16 cellular contexts compared by ENCODE assay signal in genomic region chr21:29053656-29054055, GRCh38. TPM values are rescaled to one million over a fixed set of nuclear protein-coding genes. Genes with fewer than 3 reads are reported as not detected.
A peak's percentile ranks its signal among the peaks of the same experiment; 100 is the strongest.
DNase-seq lines count a peak whose midpoint lies in the region; ATAC-seq and TF ChIP-seq lines count a peak whose summit lies in the region.
"Had no signal": no experiment of that assay in that cellular context is flagged by ENCODE, and none has a peak within 500 bp of the region (broad histone marks: within the 10 kb centered on the region; RNA-seq: fewer than 3 reads in every experiment).

No MANE protein-coding gene starts in this region.

- H4K20me1 ChIP-seq in DND-41 (ENCODE audit: insufficient read depth, low read length): peaks cover 7% of the 10 kb centered on the region; the same call in 1 of the 2 replicates

- no peak overlapping the region for H2AFZ ChIP-seq in DND-41 (ENCODE audit: low read depth, low read length)

- H3K9ac ChIP-seq in DND-41 (ENCODE audit: low read depth, low read length): no peak overlapping the region

- CTCF ChIA-PET in A673 (lab: Charles Lee): no interaction called here
- CTCF ChIA-PET in WTC11 (lab: Charles Lee): no interaction called here

- no peak overlapping the region for H3K4me3 Mint-ChIP-seq in WTC11
- no peak overlapping the region for H3K4me3 Mint-ChIP-seq in glutamatergic neuron (ENCODE audit: unreplicated experiment)
- no peak overlapping the region for H3K4me3 Mint-ChIP-seq in natural killer cell
- H3K4me3 Mint-ChIP-seq: activated T-cell treated with anti-CD3 and anti-CD28 coated beads, Interleukin-2, amount 50 U/mL, for 72 hours had no signal

- H3K36me3 ChIP-seq in A673 (ENCODE audit: insufficient read depth, low read length, poor library complexity, severe bottlenecking) (peaks cover 75% of the 10 kb centered on the region), DND-41 (ENCODE audit: insufficient read depth, low read length) (peaks cover 94% of the 10 kb centered on the region)

- H3K4me1 Mint-ChIP-seq in WTC11 (no peaks in the 10 kb centered on the region), glutamatergic neuron (ENCODE audit: low read depth, unreplicated experiment) (no peaks in the 10 kb centered on the region), natural killer cell (no peaks in the 10 kb centered on the region)

- H3K27ac ChIP-seq in A673 (ENCODE audit: low read depth, low read length, poor library complexity, severe bottlenecking): peak overlapping the region; percentile 11
- H3K27ac ChIP-seq in DND-41 (ENCODE audit: low read length): no peak overlapping the region
- H3K27ac ChIP-seq: foreskin keratinocyte, VCaP had no signal

- H3K9me3 ChIP-seq in A673 (ENCODE audit: low read depth, low read length, poor library complexity, severe bottlenecking) (no peaks in the 10 kb centered on the region), DND-41 (ENCODE audit: insufficient read depth, low read length, severe bottlenecking) (no peaks in the 10 kb centered on the region)

- peaks cover 4% of the 10 kb centered on the region; the same call in 1 of the 2 replicates for H3K79me2 ChIP-seq in DND-41 (ENCODE audit: insufficient read depth, low read length)

- intact Hi-C loops in A673 (cut with micrococcal nuclease; ENCODE audit: unreplicated experiment) (no loop called here), natural killer cell (cut with micrococcal nuclease) (no loop called here)

- H3K9me3 Mint-ChIP-seq in WTC11 (no peaks in the 10 kb centered on the region), glutamatergic neuron (ENCODE audit: unreplicated experiment) (no peaks in the 10 kb centered on the region), natural killer cell (no peaks in the 10 kb centered on the region)
- H3K9me3 Mint-ChIP-seq: activated T-cell treated with anti-CD3 and anti-CD28 coated beads, Interleukin-2, amount 50 U/mL, for 72 hours had no signal

- H3K27me3 Mint-ChIP-seq in WTC11 (ENCODE audit: low read depth) (no peaks in the 10 kb centered on the region), glutamatergic neuron (ENCODE audit: unreplicated experiment) (no peaks in the 10 kb centered on the region), natural killer cell (ENCODE audit: low read depth in 2 of 2) (no peaks in the 10 kb centered on the region)

- TF ChIP-seq CTCF in A673 (conservative IDR thresholded peaks at IDR 0.05; ENCODE audit: low read depth, low read length): no peak
- no peak for TF ChIP-seq CTCF in DND-41 (IDR thresholded peaks at IDR 0.05; ENCODE audit: borderline replicate concordance, extremely low read depth, low read length, poor library complexity, severe bottlenecking)
- TF ChIP-seq CTCF in WTC11 (IDR thresholded peaks at IDR 0.05): no peak
- no peak for TF ChIP-seq CTCF in glutamatergic neuron (IDR thresholded peaks at IDR 0.05; ENCODE audit: partially characterized antibody, unreplicated experiment)
- TF ChIP-seq CTCF in natural killer cell (IDR thresholded peaks at IDR 0.05): no peak

- DNase-seq in A673 (ENCODE audit: low spot score): no peak
- no peak for DNase-seq in DND-41
- no peak for DNase-seq in WTC11 (ENCODE audit: low spot score)
- DNase-seq in glutamatergic neuron: no peak
- no peak for DNase-seq in SHP77 (lab: John Stamatoyannopoulos, UW)
- no peak for DNase-seq in T1000 (lab: John Stamatoyannopoulos, UW)
- no peak for DNase-seq in natural killer cell
- DNase-seq in SIG-M5 (lab: John Stamatoyannopoulos, UW): no peak
- DNase-seq: activated T-cell treated with anti-CD3 and anti-CD28 coated beads, Interleukin-2, amount 50 U/mL, for 72 hours; foreskin keratinocyte; KG1; NCI-H2171; NCI-H774; substantia nigra had no signal

- no peak overlapping the region for H3K4me3 ChIP-seq in A673 (ENCODE audit: low read depth, low read length, poor library complexity, severe bottlenecking)
- no peak overlapping the region for H3K4me3 ChIP-seq in DND-41 (ENCODE audit: low read depth in 1 of 2, low read length in 2 of 2)

- H3K27me3 ChIP-seq in A673 (replicated peaks; ENCODE audit: insufficient read depth, low read depth, low read length, poor library complexity): no peaks in the 10 kb centered on the region
- H3K27me3 ChIP-seq in DND-41 (ENCODE audit: insufficient read depth, low read length, poor library complexity): no peaks in the 10 kb centered on the region
- H3K27me3 ChIP-seq: foreskin keratinocyte had no signal

- H3K36me3 Mint-ChIP-seq in WTC11 (peaks cover 37% of the 10 kb centered on the region), glutamatergic neuron (ENCODE audit: unreplicated experiment) (no peaks in the 10 kb centered on the region), natural killer cell (no peaks in the 10 kb centered on the region)

- H3K4me1 ChIP-seq in A673 (ENCODE audit: insufficient read depth, low read length, poor library complexity, severe bottlenecking) (no peaks in the 10 kb centered on the region), DND-41 (ENCODE audit: insufficient read depth, low read length) (no peaks in the 10 kb centered on the region)
- H3K4me1 ChIP-seq: foreskin keratinocyte had no signal

- ATAC-seq in DND-41 (ENCODE audit: insufficient read depth, low read depth): peak; percentile 13; the same call in 1 of the 3 replicates
- ATAC-seq in WTC11: no peak
- ATAC-seq in natural killer cell: no peak
- ATAC-seq: foreskin keratinocyte, left lobe of liver had no signal

- H3K27ac Mint-ChIP-seq in WTC11 (0 out of 2 replicates have a peak overlapping the region, but pooled peaks have one; percentile 33), glutamatergic neuron (ENCODE audit: unreplicated experiment) (peak overlapping the region; percentile 6), natural killer cell (no peak overlapping the region)
- H3K27ac Mint-ChIP-seq: activated T-cell treated with anti-CD3 and anti-CD28 coated beads, Interleukin-2, amount 50 U/mL, for 72 hours had no signal

- H3K4me2 ChIP-seq in DND-41 (ENCODE audit: insufficient read depth, low read length): no peak overlapping the region

- POLR2A ChIA-PET in A673 (lab: Charles Lee; ENCODE audit: low non-redundant PET): no interaction called here
- POLR2A ChIA-PET in WTC11 (lab: Charles Lee): no interaction called here

- TSS peak; percentile 7 for BruUV-seq in A673 (replicated peaks; lab: Mats Ljungman, UMichigan)

TF ChIP-seq in WTC11, 78 proteins besides CTCF, POLR2A, EP300 and RAD21:
- TF ChIP-seq, protein P1, sequence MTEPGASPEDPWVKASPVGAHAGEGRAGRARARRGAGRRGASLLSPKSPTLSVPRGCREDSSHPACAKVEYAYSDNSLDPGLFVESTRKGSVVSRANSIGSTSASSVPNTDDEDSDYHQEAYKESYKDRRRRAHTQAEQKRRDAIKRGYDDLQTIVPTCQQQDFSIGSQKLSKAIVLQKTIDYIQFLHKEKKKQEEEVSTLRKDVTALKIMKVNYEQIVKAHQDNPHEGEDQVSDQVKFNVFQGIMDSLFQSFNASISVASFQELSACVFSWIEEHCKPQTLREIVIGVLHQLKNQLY (CRISPR knock-in tag; IDR thresholded peaks at IDR 0.05): no peak
- TF ChIP-seq FOXJ3 (CRISPR knock-in tag; IDR thresholded peaks at IDR 0.05; ENCODE audit: borderline replicate concordance): no peak

RNA-seq across cellular contexts. Expression of gene CCT8, which starts 19.8 kb away (rescaled TPM):
- total RNA-seq in A673 (2021) (397 and 415 TPM in 2 replicates), WTC11 (2021) (329 to 335 TPM (median 333 TPM) in 3 replicates), glutamatergic neuron (ENCODE audit: unreplicated experiment) (186 TPM), natural killer cell (10 to 100 TPM; 76.2 to 90.3 (median 82.9) TPM)

RNA-seq across cellular contexts. Expression of gene USP16, which starts 29.2 kb away (rescaled TPM):
- total RNA-seq in A673 (2021) (40.6 and 41.6 TPM in 2 replicates), WTC11 (2021) (19.4 to 20.8 TPM (median 19.4 TPM) in 3 replicates), glutamatergic neuron (ENCODE audit: unreplicated experiment) (21.9 TPM), natural killer cell (10 to 100 TPM; 67.9 to 76.9 (median 75.7) TPM)

RNA-seq across cellular contexts. Expression of gene RWDD2B, which starts 34.5 kb away (rescaled TPM):
- 29.0 and 30.0 TPM in 2 replicates for total RNA-seq in A673 (2021)
- total RNA-seq in WTC11 (2021): 8.7 to 10.4 TPM (median 9.4 TPM) in 3 replicates
- 12.3 TPM for total RNA-seq in glutamatergic neuron (ENCODE audit: unreplicated experiment)
- total RNA-seq in natural killer cell: 1 to 10 TPM; 5.2 to 8.6 (median 5.9) TPM

Comparison
In these comparisons a context has a peak if more than half of its experiments do, and no peak if none do; other contexts are left out.
1. H3K27ac Mint-ChIP-seq: peak in WTC11 (single experiment) and glutamatergic neuron (single experiment); none in natural killer cell (0 of 2).